ENCODE assay signal across 29 cellular contexts in genomic region chr10:101282937-101283336, GRCh38. TPM values are rescaled to one million over a fixed set of nuclear protein-coding genes. Genes with fewer than 3 reads are reported as not detected.
"Had no signal": no experiment of that assay in that cellular context is flagged by ENCODE, and none has a peak within 500 bp of the region (broad histone marks: within the 10 kb centered on the region; RNA-seq: fewer than 3 reads in every experiment).

No MANE protein-coding gene starts in this region.

- H3K36me3 ChIP-seq: esophagus muscularis mucosa, heart right ventricle, left ventricle myocardium inferior, right atrium auricular region, upper lobe of left lung had no signal

- H3K4me3 ChIP-seq: esophagus muscularis mucosa, heart right ventricle, left ventricle myocardium inferior, lung, mucosa of descending colon, psoas muscle, right atrium auricular region, smooth muscle cell, upper lobe of left lung had no signal

- H3K36me3 Mint-ChIP-seq: natural killer cell treated with Interleukin-12 subunit alpha and Interleukin-12 subunit beta and Interleukin-15 and Interleukin-18, amount 100 ng/mL, for 72 hours; stimulated activated memory B cell treated with anti-CD40 and anti-IgM and Interleukin-4, amounts not matched to agents 10 μg/mL and 1 μg/mL and 100 μg/mL, for 72 hours had no signal

- H3K4me1 ChIP-seq: foreskin keratinocyte, parathyroid adenoma, psoas muscle had no signal

- H3K9me3 Mint-ChIP-seq: activated naive CD8-positive, alpha-beta T cell treated with anti-CD3 and anti-CD28 coated beads, Interleukin-2, amount 50 U/mL, for 24 hours; activated T-helper 1 cell treated with anti-CD3 and anti-CD28 coated beads, Interleukin-12 subunit alpha, Interleukin-12 subunit beta, Interleukin-2, Interleukin-4 antibody, amounts not matched to agents 30 ng/mL and 10 ng/mL and 1 ng/mL, durations not matched to agents 14 hours and 24 hours and 36 hours; natural killer cell treated with Interleukin-12 subunit alpha and Interleukin-12 subunit beta and Interleukin-15 and Interleukin-18, amount 100 ng/mL, for 72 hours; stimulated activated memory B cell treated with anti-CD40 and anti-IgM and Interleukin-4, amounts not matched to agents 10 μg/mL and 1 μg/mL and 100 μg/mL, for 72 hours; stimulated activated naive CD8-positive, alpha-beta T cell treated with anti-CD3 and anti-CD28 coated beads, Interleukin-15, amount 100 ng/mL, for 72 hours had no signal

- ATAC-seq: activated naive CD8-positive, alpha-beta T cell treated with anti-CD3 and anti-CD28 coated beads, Interleukin-2, amount 50 U/mL, for 24 hours; foreskin keratinocyte; heart right ventricle; mucosa of descending colon; natural killer cell treated with Interleukin-12 subunit alpha and Interleukin-12 subunit beta and Interleukin-15 and Interleukin-18, amount 100 ng/mL, for 72 hours; psoas muscle; stimulated activated memory B cell treated with anti-CD40 and anti-IgM and Interleukin-4, amounts not matched to agents 10 μg/mL and 1 μg/mL and 100 μg/mL, for 72 hours; stimulated activated naive CD8-positive, alpha-beta T cell treated with anti-CD3 and anti-CD28 coated beads, Interleukin-15, amount 100 ng/mL, for 72 hours had no signal

- H3K27ac ChIP-seq: esophagus muscularis mucosa, foreskin keratinocyte, heart right ventricle, left ventricle myocardium inferior, parathyroid adenoma, psoas muscle, right atrium auricular region, upper lobe of left lung had no signal

- H3K27ac Mint-ChIP-seq: activated naive CD8-positive, alpha-beta T cell treated with anti-CD3 and anti-CD28 coated beads, Interleukin-2, amount 50 U/mL, for 24 hours; activated T-helper 1 cell treated with anti-CD3 and anti-CD28 coated beads, Interleukin-12 subunit alpha, Interleukin-12 subunit beta, Interleukin-2, Interleukin-4 antibody, amounts not matched to agents 30 ng/mL and 10 ng/mL and 1 ng/mL, durations not matched to agents 14 hours and 24 hours and 36 hours; natural killer cell treated with Interleukin-12 subunit alpha and Interleukin-12 subunit beta and Interleukin-15 and Interleukin-18, amount 100 ng/mL, for 72 hours; stimulated activated memory B cell treated with anti-CD40 and anti-IgM and Interleukin-4, amounts not matched to agents 10 μg/mL and 1 μg/mL and 100 μg/mL, for 72 hours; stimulated activated naive CD8-positive, alpha-beta T cell treated with anti-CD3 and anti-CD28 coated beads, Interleukin-15, amount 100 ng/mL, for 72 hours had no signal

- DNase-seq: activated CD4-positive, alpha-beta T cell treated with anti-CD3 and anti-CD28 coated beads for 4 hours; activated CD4-positive, alpha-beta T cell treated with anti-CD3 and anti-CD28 coated beads, Interleukin-2, amount 50 U/mL, for 48 hours; activated CD8-positive, alpha-beta memory T cell treated with anti-CD3 and anti-CD28 coated beads for 24 hours; activated gamma-delta T cell; activated naive CD4-positive, alpha-beta T cell treated with anti-CD3 and anti-CD28 coated beads, Interleukin-2, amount 50 U/mL, for 16 hours; activated naive CD8-positive, alpha-beta T cell treated with anti-CD3 and anti-CD28 coated beads, Interleukin-2, amount 50 U/mL, for 24 hours; activated T-cell treated with anti-CD3 and anti-CD28 coated beads, Interleukin-2, amount 50 U/mL, for 1 hour; amygdala; central memory CD4-positive, alpha-beta T cell; foreskin keratinocyte; heart right ventricle; left ventricle myocardium inferior; mucosa of descending colon; psoas muscle; stimulated activated CD4-positive, alpha-beta T cell treated with anti-CD3 and anti-CD28 coated beads, Interleukin-1b, Interleukin-23, amount 100 ng/mL, for 48 hours; stimulated activated CD4-positive, alpha-beta T cell treated with anti-CD3 and anti-CD28 coated beads, Interleukin-4, amount 100 ng/mL, for 4 hours; stimulated activated CD8-positive, alpha-beta memory T cell treated with anti-CD3 and anti-CD28 coated beads, Interleukin-4, amount 100 ng/mL, for 48 hours; stimulated activated naive CD8-positive, alpha-beta T cell treated with anti-CD3 and anti-CD28 coated beads, Interleukin-15, amount 100 ng/mL, for 72 hours; substantia nigra; upper lobe of left lung had no signal

- H3K9ac ChIP-seq: parathyroid adenoma had no signal

- H3K9me3 ChIP-seq: esophagus muscularis mucosa, heart right ventricle, left ventricle myocardium inferior, mucosa of descending colon, psoas muscle, right atrium auricular region, upper lobe of left lung had no signal

RNA-seq across cellular contexts. Expression of gene LBX1, which starts 53.7 kb away (rescaled TPM):
- total RNA-seq: activated T-helper 1 cell treated with anti-CD3 and anti-CD28 coated beads, Interleukin-12 subunit alpha, Interleukin-12 subunit beta, Interleukin-2, Interleukin-4 antibody, amounts not matched to agents 30 ng/mL and 10 ng/mL and 1 ng/mL, durations not matched to agents 14 hours and 24 hours and 36 hours; esophagus muscularis mucosa; foreskin keratinocyte; heart right ventricle; left ventricle myocardium inferior; mucosa of descending colon; natural killer cell treated with Interleukin-12 subunit alpha and Interleukin-12 subunit beta and Interleukin-15 and Interleukin-18, amount 100 ng/mL, for 72 hours; right atrium auricular region; smooth muscle cell; T-helper 1 cell treated with Interleukin-12 subunit alpha and Interleukin-12 subunit beta and Interleukin-4 antibody, amounts not matched to agents 30 ng/mL and 1 ng/mL, for 36 hours had no signal
